Comparison of ENCODE assay signal across 7 cellular contexts in genomic region chr12:8221844-8222243, GRCh38. TPM values are rescaled to one million over a fixed set of nuclear protein-coding genes. Genes with fewer than 3 reads are reported as not detected.
"Had no signal": no experiment of that assay in that cellular context is flagged by ENCODE, and none has a peak within 500 bp of the region (broad histone marks: within the 10 kb centered on the region; RNA-seq: fewer than 3 reads in every experiment).

No MANE protein-coding gene starts in this region.

RNA-seq across cellular contexts. Expression of gene FAM90A1, which starts 5.6 kb away (rescaled TPM):
- total RNA-seq: hepatocyte, left lobe of liver, left ventricle myocardium superior, liver, mammary epithelial cell, mononuclear cell, myocyte had no signal
- polyA plus RNA-seq: hepatocyte, liver, mammary epithelial cell had no signal
